ENCODE assay signal across 1 cellular context in genomic region chr22:23113067-23113846, GRCh38.
TF ChIP-seq lines count a peak whose summit lies in the region.

No MANE protein-coding gene starts in this region.

TF ChIP-seq in HEK293, 187 proteins besides CTCF, POLR2A, EP300 and RAD21 (continued from another document):
- TF ChIP-seq ZNF610 (tag by site-specific recombination; IDR thresholded peaks at IDR 0.05; ENCODE audit: borderline replicate concordance) = no peak
- no peak for TF ChIP-seq ZNF391 (tag by site-specific recombination; IDR thresholded peaks at IDR 0.05; ENCODE audit: borderline replicate concordance, low read depth)
- no peak for TF ChIP-seq SALL2 (tag by site-specific recombination; IDR thresholded peaks at IDR 0.05; ENCODE audit: borderline replicate concordance)
- no peak for TF ChIP-seq KLF8 (tag by site-specific recombination; IDR thresholded peaks at IDR 0.05)
- TF ChIP-seq ZNF701 (tag by site-specific recombination; IDR thresholded peaks at IDR 0.05) = no peak
- TF ChIP-seq TCF7L2 (IDR thresholded peaks at IDR 0.05; ENCODE audit: borderline replicate concordance, low read depth, low read length) = no peak
- peak; percentile 58 for TF ChIP-seq ZBTB21 (tag by site-specific recombination; IDR thresholded peaks at IDR 0.05)
- TF ChIP-seq RBAK (tag by site-specific recombination; IDR thresholded peaks at IDR 0.05) = no peak
- 0 out of 2 replicates have a peak, but pooled peaks have one; percentile 28 for TF ChIP-seq ZEB2 (tag by site-specific recombination; IDR thresholded peaks at IDR 0.05)
- TF ChIP-seq MZF1 (tag by site-specific recombination; IDR thresholded peaks at IDR 0.05; ENCODE audit: borderline replicate concordance) = no peak
- no peak for TF ChIP-seq ZNF311 (tag by site-specific recombination; IDR thresholded peaks at IDR 0.05; ENCODE audit: borderline replicate concordance)
- TF ChIP-seq ZNF558 (tag by site-specific recombination; IDR thresholded peaks at IDR 0.05) = no peak
- 0 out of 2 replicates have a peak, but pooled peaks have one; percentile 30 for TF ChIP-seq SP7 (tag by site-specific recombination; IDR thresholded peaks at IDR 0.05)
- TF ChIP-seq ZNF660 (tag by site-specific recombination; IDR thresholded peaks at IDR 0.05) = no peak
- TF ChIP-seq GLI4 (tag by site-specific recombination; IDR thresholded peaks at IDR 0.05) = no peak
- no peak for TF ChIP-seq ZNF404 (tag by site-specific recombination; IDR thresholded peaks at IDR 0.05)
